In genomic region chr10:103569877-103570276, GRCh38 we compare ENCODE assay signal across 21 cellular contexts.
DNase-seq lines count a peak whose midpoint lies in the region; TF ChIP-seq lines count a peak whose summit lies in the region.
"Had no signal": no experiment of that assay in that cellular context is flagged by ENCODE, and none has a peak within 500 bp of the region (broad histone marks: within the 10 kb centered on the region; RNA-seq: fewer than 3 reads in every experiment).

No MANE protein-coding gene starts in this region.

- H3K36me3 ChIP-seq in adipocyte (ENCODE audit: control insufficient read depth, insufficient read depth, low read length, severe bottlenecking) (no peaks in the 10 kb centered on the region), mesenchymal stem cell (ENCODE audit: control insufficient read depth in 1 of 2, insufficient read depth in 2 of 2, low read depth in 1 of 2, low read length in 2 of 2) (no peaks in the 10 kb centered on the region), uterus (no peaks in the 10 kb centered on the region)
- H3K36me3 ChIP-seq in CD8-positive, alpha-beta memory T cell (ENCODE audit: insufficient read depth, low read length), result no peaks in the 10 kb centered on the region
- H3K36me3 ChIP-seq: BLaER1, Peyer's patch had no signal

- H3K27me3 ChIP-seq in adipocyte (replicated peaks; ENCODE audit: control insufficient read depth, insufficient read depth, low read length) (peaks cover 58% of the 10 kb centered on the region), mesenchymal stem cell (ENCODE audit: control insufficient read depth in 1 of 2, insufficient read depth in 1 of 2, low read length in 2 of 2) (peaks cover 54 to 81% of the 10 kb centered on the region in 2 experiments), uterus (no peaks in the 10 kb centered on the region)
- no peaks in the 10 kb centered on the region for H3K27me3 ChIP-seq in CD8-positive, alpha-beta memory T cell (ENCODE audit: insufficient read depth, low read length, poor library complexity, severe bottlenecking)
- H3K27me3 ChIP-seq: BLaER1, Peyer's patch had no signal

- WGBS in mesenchymal stem cell, result 67% methylated on average over 6 of the region's 6 CpGs

- H3K4me1 Mint-ChIP-seq in activated CD4-positive, alpha-beta T cell treated with anti-CD3 and anti-CD28 coated beads, Interleukin-2, amount 10 ng/mL, durations not matched to agents 7 days and 5 days, result no peaks in the 10 kb centered on the region
- H3K4me1 Mint-ChIP-seq in CD8-positive, alpha-beta memory T cell, result no peaks in the 10 kb centered on the region

- H3K9ac ChIP-seq in adipocyte (ENCODE audit: low read length) (no peak overlapping the region), mesenchymal stem cell (ENCODE audit: low read length) (no peak overlapping the region)
- H3K9ac ChIP-seq: BLaER1 had no signal

- CTCF ChIA-PET in activated CD4-positive, alpha-beta T cell treated with anti-CD3 and anti-CD28 coated beads, Interleukin-2, amount 10 ng/mL, durations not matched to agents 7 days and 5 days (lab: Charles Lee), result no interaction called here
- CTCF ChIA-PET in CD8-positive, alpha-beta memory T cell (lab: Charles Lee), result no interaction called here

- H3K27me3 Mint-ChIP-seq in activated CD4-positive, alpha-beta T cell treated with anti-CD3 and anti-CD28 coated beads, Interleukin-2, amount 10 ng/mL, durations not matched to agents 7 days and 5 days, result no peaks in the 10 kb centered on the region
- peaks cover 10 to 13% of the 10 kb centered on the region in 2 donors for H3K27me3 Mint-ChIP-seq in CD8-positive, alpha-beta memory T cell
- H3K27me3 Mint-ChIP-seq: CD4-positive, alpha-beta T cell had no signal

- no peak for TF ChIP-seq POLR2A in uterus (IDR thresholded peaks at IDR 0.05)

- H2BK15ac ChIP-seq in mesenchymal stem cell (ENCODE audit: low read depth, poor library complexity, severe bottlenecking), result peak overlapping the region; percentile 12

- H3K9me3 Mint-ChIP-seq in activated CD4-positive, alpha-beta T cell treated with anti-CD3 and anti-CD28 coated beads, Interleukin-2, amount 10 ng/mL, durations not matched to agents 7 days and 5 days, result no peaks in the 10 kb centered on the region
- H3K9me3 Mint-ChIP-seq in CD8-positive, alpha-beta memory T cell, result no peaks in the 10 kb centered on the region
- H3K9me3 Mint-ChIP-seq: CD4-positive, alpha-beta T cell; H9; HFFc6 had no signal

- no peaks in the 10 kb centered on the region for H3K79me1 ChIP-seq in mesenchymal stem cell (replicated peaks; ENCODE audit: low read length, poor library complexity, severe bottlenecking)

- H3K23ac ChIP-seq in mesenchymal stem cell (ENCODE audit: low read length in 2 of 2), result no peak overlapping the region

- H2BK12ac ChIP-seq in mesenchymal stem cell (ENCODE audit: low read length in 2 of 2), result no peak overlapping the region

- H3K14ac ChIP-seq in mesenchymal stem cell (ENCODE audit: low read length in 2 of 2), result no peak overlapping the region

- intact Hi-C loops in uterus (cut with DNase I; ENCODE audit: low total_unique reads), result no loop called here

- H3K27ac Mint-ChIP-seq in activated CD4-positive, alpha-beta T cell treated with anti-CD3 and anti-CD28 coated beads, Interleukin-2, amount 10 ng/mL, durations not matched to agents 7 days and 5 days, result no peak overlapping the region
- H3K27ac Mint-ChIP-seq in CD8-positive, alpha-beta memory T cell, result no peak overlapping the region
- H3K27ac Mint-ChIP-seq: CD4-positive, alpha-beta T cell; HFFc6 had no signal

- no peak overlapping the region for H3K18ac ChIP-seq in mesenchymal stem cell (ENCODE audit: low read depth in 1 of 2, low read length in 2 of 2)

- H4K8ac ChIP-seq in mesenchymal stem cell (ENCODE audit: low read length), result no peak overlapping the region

- no peak overlapping the region for H2BK5ac ChIP-seq in mesenchymal stem cell (ENCODE audit: low read depth, low read length, poor library complexity, severe bottlenecking)

- POLR2A ChIA-PET in activated CD4-positive, alpha-beta T cell treated with anti-CD3 and anti-CD28 coated beads, Interleukin-2, amount 10 ng/mL, durations not matched to agents 7 days and 5 days (lab: Charles Lee), result no interaction called here
- POLR2A ChIA-PET in CD8-positive, alpha-beta memory T cell (lab: Charles Lee), result no interaction called here

- H3K4me3 ChIP-seq in adipocyte (ENCODE audit: low read length), result no peak overlapping the region
- no peak overlapping the region for H3K4me3 ChIP-seq in mesenchymal stem cell (ENCODE audit: insufficient read depth in 1 of 2, low read depth in 1 of 2, low read length in 2 of 2)
- no peak overlapping the region for H3K4me3 ChIP-seq in uterus
- H3K4me3 ChIP-seq in CD8-positive, alpha-beta memory T cell (ENCODE audit: low read length), result no peak overlapping the region
- H3K4me3 ChIP-seq: BLaER1, Peyer's patch had no signal

- H4K91ac ChIP-seq in mesenchymal stem cell (ENCODE audit: low read length), result no peak overlapping the region

- no peak overlapping the region for H3K4me3 Mint-ChIP-seq in activated CD4-positive, alpha-beta T cell treated with anti-CD3 and anti-CD28 coated beads, Interleukin-2, amount 10 ng/mL, durations not matched to agents 7 days and 5 days
- H3K4me3 Mint-ChIP-seq in CD8-positive, alpha-beta memory T cell, result no peak overlapping the region
- H3K4me3 Mint-ChIP-seq: CD4-positive, alpha-beta T cell; H9; HFFc6 had no signal

- no peak overlapping the region for H3K4ac ChIP-seq in mesenchymal stem cell (ENCODE audit: low read depth in 1 of 2, low read length in 2 of 2)

- H3K9me3 ChIP-seq in adipocyte (ENCODE audit: control insufficient read depth, low read length), result no peaks in the 10 kb centered on the region
- no peaks in the 10 kb centered on the region for H3K9me3 ChIP-seq in mesenchymal stem cell (ENCODE audit: control insufficient read depth, low read length)
- H3K9me3 ChIP-seq in uterus, result no peaks in the 10 kb centered on the region
- no peaks in the 10 kb centered on the region for H3K9me3 ChIP-seq in CD8-positive, alpha-beta memory T cell (ENCODE audit: low read length)
- H3K9me3 ChIP-seq: BLaER1, Peyer's patch had no signal

- no peak overlapping the region for H2AK5ac ChIP-seq in mesenchymal stem cell (ENCODE audit: low read length, severe bottlenecking)

- no peaks in the 10 kb centered on the region for H3K4me1 ChIP-seq in adipocyte (ENCODE audit: control insufficient read depth, insufficient read depth, low read length)
- no peaks in the 10 kb centered on the region for H3K4me1 ChIP-seq in mesenchymal stem cell (ENCODE audit: control insufficient read depth, insufficient read depth, low read depth, low read length)
- peaks cover 7 to 19% of the 10 kb centered on the region in 2 donors for H3K4me1 ChIP-seq in uterus
- H3K4me1 ChIP-seq in CD8-positive, alpha-beta memory T cell (ENCODE audit: insufficient read depth, low read length), result no peaks in the 10 kb centered on the region

- no peak overlapping the region for H3K4me2 ChIP-seq in mesenchymal stem cell (ENCODE audit: low read length, poor library complexity, severe bottlenecking)
- H3K4me2 ChIP-seq: BLaER1 had no signal

- TF ChIP-seq CTCF in uterus (IDR thresholded peaks at IDR 0.05), result no peak

- no peaks in the 10 kb centered on the region for H3K36me3 Mint-ChIP-seq in activated CD4-positive, alpha-beta T cell treated with anti-CD3 and anti-CD28 coated beads, Interleukin-2, amount 10 ng/mL, durations not matched to agents 7 days and 5 days (ENCODE audit: low read depth)
- no peaks in the 10 kb centered on the region for H3K36me3 Mint-ChIP-seq in CD8-positive, alpha-beta memory T cell

- H2BK120ac ChIP-seq in mesenchymal stem cell (ENCODE audit: low read depth, low read length), result no peak overlapping the region

- no peak overlapping the region for H3K27ac ChIP-seq in mesenchymal stem cell (ENCODE audit: low read length, poor library complexity, severe bottlenecking)
- peak overlapping the region; percentile 85 to 94 for H3K27ac ChIP-seq in uterus
- H3K27ac ChIP-seq in CD8-positive, alpha-beta memory T cell (ENCODE audit: low read depth, low read length), result no peak overlapping the region
- H3K27ac ChIP-seq: BLaER1, Peyer's patch had no signal

- DNase-seq in AG20443 (ENCODE audit: low spot score) (peak; percentile 58), adipocyte (ENCODE audit: low read depth) (peak; percentile 46), mesenchymal stem cell (peak; percentile 28), uterus (peak; percentile 57 to 82), NAMALWA (ENCODE audit: low spot score) (no peak)
- no peak for DNase-seq in activated CD4-positive, alpha-beta T cell treated with anti-CD3 and anti-CD28 coated beads, Interleukin-2, amount 10 ng/mL, durations not matched to agents 7 days and 5 days
- no peak for DNase-seq in CD8-positive, alpha-beta memory T cell
- DNase-seq: CD4-positive, alpha-beta T cell; DND-41; H9; HFFc6; KBM-7; MM.1S; NCI-H1092; NCI-H1436 treated with DMSO at 0.1 percent for 48 hours; NCI-H1930; NCI-H2227 treated with DMSO at 0.1 percent for 48 hours; NCI-H748 treated with DMSO at 0.1 percent for 48 hours; NK-92 treated with Interleukin-12 subunit alpha and Interleukin-12 subunit beta, amount 100 ng/mL, for 24 hours; Peyer's patch had no signal

- H2AFZ ChIP-seq in mesenchymal stem cell (ENCODE audit: low read depth, low read length), result no peak overlapping the region

Comparison
In these comparisons a context has a peak if more than half of its experiments do, and no peak if none do; other contexts are left out.
1. DNase-seq: peak in AG20443 (single experiment), adipocyte (single experiment), mesenchymal stem cell (single experiment) and uterus (2 of 2); none in activated CD4-positive, alpha-beta T cell treated with anti-CD3 and anti-CD28 coated beads, Interleukin-2, amount 10 ng/mL, durations not matched to agents 7 days and 5 days (single experiment), CD8-positive, alpha-beta memory T cell (0 of 5) and NAMALWA (single experiment).
2. H3K27ac ChIP-seq: peak in uterus (2 of 2); none in mesenchymal stem cell (single experiment) and CD8-positive, alpha-beta memory T cell (single experiment).